In the genomic region with DNA sequence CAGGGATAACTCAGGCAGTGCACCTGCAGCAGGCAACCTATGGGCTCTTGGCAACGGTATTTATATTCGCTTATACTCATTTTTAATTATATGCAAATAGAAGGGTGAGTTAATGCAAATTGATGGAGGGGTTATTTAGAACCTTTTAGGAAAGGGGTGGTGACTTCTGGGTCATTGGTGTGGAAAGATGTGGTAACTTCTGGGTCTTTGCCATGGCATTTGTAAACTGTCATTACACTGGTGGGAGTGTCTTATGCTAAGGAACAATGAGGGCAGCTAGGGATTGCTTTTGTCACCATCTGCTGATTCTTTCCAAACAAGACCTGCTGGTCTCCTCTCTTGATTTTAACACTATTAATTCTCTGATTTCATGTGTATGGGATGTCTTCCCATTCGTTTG, we compare ENCODE assay signal across 23 cellular contexts. TPM values are rescaled to one million over a fixed set of nuclear protein-coding genes. Genes with fewer than 3 reads are reported as not detected.
DNase-seq lines count a peak whose midpoint lies in the region; ATAC-seq, FAIRE-seq and TF ChIP-seq lines count a peak whose summit lies in the region.
"Had no signal": no experiment of that assay in that cellular context is flagged by ENCODE, and none has a peak within 500 bp of the region (broad histone marks: within the 10 kb centered on the region; RNA-seq: fewer than 3 reads in every experiment).

No MANE protein-coding gene starts in this region.

- H3K9me3 ChIP-seq in gastroesophageal sphincter (no peaks in the 10 kb centered on the region), MM.1S (replicated peaks; ENCODE audit: insufficient read depth, low read length) (no peaks in the 10 kb centered on the region), BE2C (no peaks in the 10 kb centered on the region)
- H3K9me3 ChIP-seq: adrenal gland, testis had no signal

- DNase-seq in AML-193 (lab: John Stamatoyannopoulos, UW) (peak; percentile 67 to 83), GM12891 (ENCODE audit: insufficient read length, low spot score) (no peak), NCI-H2171 treated with DMSO at 0.1 percent for 48 hours (lab: John Stamatoyannopoulos, UW) (peak; percentile 71), caudate nucleus (lab: John Stamatoyannopoulos, UW) (peak in 1 of 61 donors; percentile 21), SHP77 treated with DMSO at 0.1 percent for 48 hours (lab: John Stamatoyannopoulos, UW) (no peak), MM.1S (no peak), BE2C (no peak)
- DNase-seq: activated effector memory CD4-positive, alpha-beta T cell treated with Interleukin-2 at 50 U/mL for 16 hours; effector CD4-positive, alpha-beta T cell; mammary epithelial cell; naive thymus-derived CD8-positive, alpha-beta T cell; NCI-H187 treated with DMSO at 0.1 percent for 48 hours; posterior cingulate gyrus; stimulated activated CD4-positive, alpha-beta T cell treated with anti-CD3 and anti-CD28 coated beads, Interleukin-4, amount 100 ng/mL, for 4 hours; stimulated activated CD8-positive, alpha-beta memory T cell treated with anti-CD3 and anti-CD28 coated beads, Interleukin-4, amount 100 ng/mL, for 48 hours; T-helper 2 cell; testis had no signal

- no peak for TF ChIP-seq POLR2A in GM12891 (IDR thresholded peaks at IDR 0.05; ENCODE audit: low read depth, low read length)
- no peak for TF ChIP-seq POLR2A in gastroesophageal sphincter (IDR thresholded peaks at IDR 0.05)

- H3F3A ChIP-seq in MM.1S (ENCODE audit: insufficient read depth, low read length), result no peaks in the 10 kb centered on the region

- H3K4me3 ChIP-seq in gastroesophageal sphincter (no peak overlapping the region), MM.1S (ENCODE audit: low read length) (no peak overlapping the region), BE2C (ENCODE audit: low read depth, low read length) (no peak overlapping the region)
- H3K4me3 ChIP-seq: adrenal gland, cardiac muscle cell, smooth muscle cell, testis had no signal

- no peak for TF ChIP-seq CTCF in gastroesophageal sphincter (IDR thresholded peaks at IDR 0.05)
- TF ChIP-seq CTCF in MM.1S (IDR thresholded peaks at IDR 0.05; ENCODE audit: low read length), result no peak
- TF ChIP-seq CTCF in BE2C (IDR thresholded peaks at IDR 0.05; ENCODE audit: low read depth, low read length), result no peak

- peaks cover 13% of the 10 kb centered on the region for H3K27me3 ChIP-seq in gastroesophageal sphincter
- peaks cover 15% of the 10 kb centered on the region for H3K27me3 ChIP-seq in MM.1S (replicated peaks; ENCODE audit: insufficient read depth, low read length)
- peaks cover 58% of the 10 kb centered on the region for H3K27me3 ChIP-seq in BE2C
- H3K27me3 ChIP-seq: testis had no signal

- H3K9me2 ChIP-seq in MM.1S (replicated peaks; ENCODE audit: insufficient read depth, low read length), result no peaks in the 10 kb centered on the region

- no peak for ATAC-seq in gastroesophageal sphincter
- ATAC-seq: naive thymus-derived CD8-positive, alpha-beta T cell had no signal

- no peak overlapping the region for H3K4me2 ChIP-seq in MM.1S (ENCODE audit: low read depth, low read length)
- H3K4me2 ChIP-seq: smooth muscle cell had no signal

- no peaks in the 10 kb centered on the region for H3K79me2 ChIP-seq in MM.1S (ENCODE audit: low read length)

- H3K4me1 ChIP-seq in gastroesophageal sphincter, result peaks cover 0 to 8% (median 0%) of the 10 kb centered on the region in 3 donors
- H3K4me1 ChIP-seq in MM.1S (ENCODE audit: low read length), result no peaks in the 10 kb centered on the region
- H3K4me1 ChIP-seq in BE2C, result no peaks in the 10 kb centered on the region
- H3K4me1 ChIP-seq: adrenal gland had no signal

- 66 to 78% methylated on average over 1 to 3 of the region's 3 CpGs for WGBS in gastroesophageal sphincter (ENCODE audit: low coverage in 1 of 2), 2 donors

- peak; percentile 52 for FAIRE-seq in GM12891 (lab: Jason Lieb, UNC)
- FAIRE-seq: H1 had no signal

- no peak overlapping the region for H2AFZ ChIP-seq in MM.1S (ENCODE audit: low read length)

- H3K27ac ChIP-seq in caudate nucleus (ENCODE audit: low read depth, low read length) (peak overlapping the region; percentile 41), gastroesophageal sphincter (no peak overlapping the region), MM.1S (ENCODE audit: low read length) (no peak overlapping the region)
- H3K27ac ChIP-seq: adrenal gland, cardiac muscle cell, RWPE1, testis had no signal

- no peaks in the 10 kb centered on the region for H4K20me1 ChIP-seq in MM.1S (ENCODE audit: insufficient read depth, low read length)

- no peak overlapping the region for H3K9ac ChIP-seq in MM.1S (ENCODE audit: low read length)

- no peak for TF ChIP-seq EP300 in gastroesophageal sphincter (IDR thresholded peaks at IDR 0.05)

- H3K36me3 ChIP-seq in gastroesophageal sphincter, result no peaks in the 10 kb centered on the region
- no peaks in the 10 kb centered on the region for H3K36me3 ChIP-seq in MM.1S (replicated peaks; ENCODE audit: insufficient read depth, low read length)
- no peaks in the 10 kb centered on the region for H3K36me3 ChIP-seq in BE2C
- H3K36me3 ChIP-seq: adrenal gland, cardiac muscle cell had no signal

TF ChIP-seq in GM12891, 5 proteins besides CTCF, POLR2A, EP300 and RAD21:
- no peak for TF ChIP-seq POU2F2 (IDR thresholded peaks at IDR 0.05; ENCODE audit: low read depth, low read length)
- TF ChIP-seq PAX5 (IDR thresholded peaks at IDR 0.05; ENCODE audit: insufficient read depth, low read length, severe bottlenecking), result no peak
- no peak for TF ChIP-seq SPI1 (IDR thresholded peaks at IDR 0.05; ENCODE audit: low read depth, low read length)
- no peak for TF ChIP-seq TAF1 (IDR thresholded peaks at IDR 0.05; ENCODE audit: low read depth, low read length)
- no peak for TF ChIP-seq POLR2AphosphoS5 (IDR thresholded peaks at IDR 0.05; ENCODE audit: low read depth, low read length)

RNA-seq across cellular contexts. Expression of a gene that starts 11.7 kb away (rescaled TPM):
- polyA plus RNA-seq in GM12891 (2012; ENCODE audit: low read depth, missing spikeins), result 31.9 TPM
- total RNA-seq in gastroesophageal sphincter, result 10 to 100 TPM; 49.7 to 84.9 (median 81.6) TPM
- polyA plus RNA-seq in BE2C (2012; ENCODE audit: insufficient read depth, insufficient read length, low read depth), result 105 TPM

RNA-seq across cellular contexts. Expression of a gene that starts 20.2 kb away (rescaled TPM):
- 59.1 TPM for polyA plus RNA-seq in GM12891 (2012; ENCODE audit: low read depth, missing spikeins)
- 100 to 1,000 TPM in 2 of 4 donors, 10 to 100 TPM in 2; 69.0 to 196 (median 96.3) TPM for total RNA-seq in gastroesophageal sphincter
- 225 TPM for polyA plus RNA-seq in BE2C (2012; ENCODE audit: insufficient read depth, insufficient read length, low read depth)

RNA-seq across cellular contexts. Expression of a gene that starts 37.7 kb away (rescaled TPM):
- 41.3 TPM for polyA plus RNA-seq in GM12891 (2012; ENCODE audit: low read depth, missing spikeins)
- 10 to 100 TPM; 47.3 to 78.8 (median 63.9) TPM for total RNA-seq in gastroesophageal sphincter
- polyA plus RNA-seq in BE2C (2012; ENCODE audit: insufficient read depth, insufficient read length, low read depth), result 108 TPM

Comparison
In these comparisons a context has a peak if more than half of its experiments do, and no peak if none do; other contexts are left out.
1. DNase-seq: peak in AML-193 (2 of 2) and NCI-H2171 treated with DMSO at 0.1 percent for 48 hours (single experiment); none in GM12891 (single experiment), SHP77 treated with DMSO at 0.1 percent for 48 hours (single experiment), MM.1S (single experiment) and BE2C (single experiment).